ENCODE assay signal across 1 cellular context in the genomic region with DNA sequence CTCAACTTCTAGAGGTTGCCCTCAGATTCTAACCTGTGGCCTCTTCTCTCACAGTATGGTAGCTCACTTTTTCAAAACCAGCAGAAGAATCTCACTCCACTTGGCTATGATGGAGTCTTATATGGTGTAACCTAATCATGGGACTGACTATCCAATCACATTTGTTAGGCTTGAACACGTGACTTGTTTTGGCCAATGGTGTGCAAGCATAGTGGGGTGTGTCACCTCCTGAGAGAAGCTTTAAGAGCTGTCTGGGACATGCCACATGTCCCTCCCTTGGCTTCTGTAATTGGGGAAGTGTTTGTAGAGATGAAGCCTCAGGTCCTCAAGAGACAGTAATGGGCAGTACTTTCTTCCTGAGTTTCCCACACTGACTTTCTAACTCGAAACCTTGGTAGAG.
A peak's percentile ranks its signal among the peaks of the same experiment; 100 is the strongest.
TF ChIP-seq lines count a peak whose summit lies in the region.

No MANE protein-coding gene starts in this region.

TF ChIP-seq in A549, 52 proteins besides CTCF, POLR2A, EP300 and RAD21 (continued from another document):
- TF ChIP-seq, protein P1, sequence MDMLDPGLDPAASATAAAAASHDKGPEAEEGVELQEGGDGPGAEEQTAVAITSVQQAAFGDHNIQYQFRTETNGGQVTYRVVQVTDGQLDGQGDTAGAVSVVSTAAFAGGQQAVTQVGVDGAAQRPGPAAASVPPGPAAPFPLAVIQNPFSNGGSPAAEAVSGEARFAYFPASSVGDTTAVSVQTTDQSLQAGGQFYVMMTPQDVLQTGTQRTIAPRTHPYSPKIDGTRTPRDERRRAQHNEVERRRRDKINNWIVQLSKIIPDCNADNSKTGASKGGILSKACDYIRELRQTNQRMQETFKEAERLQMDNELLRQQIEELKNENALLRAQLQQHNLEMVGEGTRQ (IDR thresholded peaks at IDR 0.05), result 0 out of 2 replicates have a peak, but pooled peaks have one; percentile 14
- TF ChIP-seq, protein P2, sequence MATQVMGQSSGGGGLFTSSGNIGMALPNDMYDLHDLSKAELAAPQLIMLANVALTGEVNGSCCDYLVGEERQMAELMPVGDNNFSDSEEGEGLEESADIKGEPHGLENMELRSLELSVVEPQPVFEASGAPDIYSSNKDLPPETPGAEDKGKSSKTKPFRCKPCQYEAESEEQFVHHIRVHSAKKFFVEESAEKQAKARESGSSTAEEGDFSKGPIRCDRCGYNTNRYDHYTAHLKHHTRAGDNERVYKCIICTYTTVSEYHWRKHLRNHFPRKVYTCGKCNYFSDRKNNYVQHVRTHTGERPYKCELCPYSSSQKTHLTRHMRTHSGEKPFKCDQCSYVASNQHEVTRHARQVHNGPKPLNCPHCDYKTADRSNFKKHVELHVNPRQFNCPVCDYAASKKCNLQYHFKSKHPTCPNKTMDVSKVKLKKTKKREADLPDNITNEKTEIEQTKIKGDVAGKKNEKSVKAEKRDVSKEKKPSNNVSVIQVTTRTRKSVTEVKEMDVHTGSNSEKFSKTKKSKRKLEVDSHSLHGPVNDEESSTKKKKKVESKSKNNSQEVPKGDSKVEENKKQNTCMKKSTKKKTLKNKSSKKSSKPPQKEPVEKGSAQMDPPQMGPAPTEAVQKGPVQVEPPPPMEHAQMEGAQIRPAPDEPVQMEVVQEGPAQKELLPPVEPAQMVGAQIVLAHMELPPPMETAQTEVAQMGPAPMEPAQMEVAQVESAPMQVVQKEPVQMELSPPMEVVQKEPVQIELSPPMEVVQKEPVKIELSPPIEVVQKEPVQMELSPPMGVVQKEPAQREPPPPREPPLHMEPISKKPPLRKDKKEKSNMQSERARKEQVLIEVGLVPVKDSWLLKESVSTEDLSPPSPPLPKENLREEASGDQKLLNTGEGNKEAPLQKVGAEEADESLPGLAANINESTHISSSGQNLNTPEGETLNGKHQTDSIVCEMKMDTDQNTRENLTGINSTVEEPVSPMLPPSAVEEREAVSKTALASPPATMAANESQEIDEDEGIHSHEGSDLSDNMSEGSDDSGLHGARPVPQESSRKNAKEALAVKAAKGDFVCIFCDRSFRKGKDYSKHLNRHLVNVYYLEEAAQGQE (IDR thresholded peaks at IDR 0.05), result no peak
